24 cellular contexts compared by ENCODE assay signal in the genomic region with DNA sequence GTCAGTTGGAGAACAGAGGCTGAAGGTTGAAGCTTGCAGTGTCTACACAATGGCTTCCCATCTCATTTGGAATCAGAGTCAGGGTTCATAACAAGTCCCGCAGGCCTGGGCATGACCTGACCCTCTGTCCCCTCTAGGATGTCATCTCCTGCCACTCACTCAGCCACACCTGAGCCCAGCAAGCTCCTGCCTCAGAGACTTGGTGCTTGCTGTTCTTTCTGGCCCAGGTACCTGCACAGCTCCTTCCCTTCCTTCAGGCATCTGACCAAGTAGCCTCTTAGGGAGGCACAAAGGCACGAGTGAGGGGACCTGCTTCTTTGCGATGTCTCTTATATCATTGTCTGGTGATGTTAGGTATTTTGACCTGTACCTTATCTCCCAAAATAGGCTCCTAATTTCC. TPM values are rescaled to one million over a fixed set of nuclear protein-coding genes. Genes with fewer than 3 reads are reported as not detected.
DNase-seq lines count a peak whose midpoint lies in the region; ATAC-seq and TF ChIP-seq lines count a peak whose summit lies in the region.
"Had no signal": no experiment of that assay in that cellular context is flagged by ENCODE, and none has a peak within 500 bp of the region (broad histone marks: within the 10 kb centered on the region; RNA-seq: fewer than 3 reads in every experiment).

No MANE protein-coding gene starts in this region.

- no peak overlapping the region for H3K4me3 ChIP-seq in coronary artery
- H3K4me3 ChIP-seq: BLaER1 had no signal

- TF ChIP-seq CTCF in natural killer cell (IDR thresholded peaks at IDR 0.05) (no peak), coronary artery (IDR thresholded peaks at IDR 0.05) (no peak), osteocyte (IDR thresholded peaks at IDR 0.05) (no peak)

- peaks cover 15 to 48% of the 10 kb centered on the region in 2 donors for H3K4me1 Mint-ChIP-seq in natural killer cell
- peaks cover 22 to 25% of the 10 kb centered on the region in 2 donors for H3K4me1 Mint-ChIP-seq in natural killer cell treated with Interleukin-12 subunit alpha and Interleukin-12 subunit beta and Interleukin-15 and Interleukin-18, amount 100 ng/mL, for 72 hours (ENCODE audit: low read depth in 2 of 2)
- no peaks in the 10 kb centered on the region for H3K4me1 Mint-ChIP-seq in osteocyte (ENCODE audit: unreplicated experiment)

- no peak overlapping the region for H3K4me3 Mint-ChIP-seq in natural killer cell
- no peak overlapping the region for H3K4me3 Mint-ChIP-seq in natural killer cell treated with Interleukin-12 subunit alpha and Interleukin-12 subunit beta and Interleukin-15 and Interleukin-18, amount 100 ng/mL, for 72 hours
- H3K4me3 Mint-ChIP-seq in osteocyte (ENCODE audit: unreplicated experiment), result no peak overlapping the region
- H3K4me3 Mint-ChIP-seq: CD8-positive, alpha-beta T cell had no signal

- H3K27ac Mint-ChIP-seq in natural killer cell, result peak overlapping the region; percentile 1 to 47
- H3K27ac Mint-ChIP-seq in natural killer cell treated with Interleukin-12 subunit alpha and Interleukin-12 subunit beta and Interleukin-15 and Interleukin-18, amount 100 ng/mL, for 72 hours, result no peak overlapping the region
- no peak overlapping the region for H3K27ac Mint-ChIP-seq in osteocyte (ENCODE audit: unreplicated experiment)
- H3K27ac Mint-ChIP-seq: CD8-positive, alpha-beta T cell had no signal

- intact Hi-C loops in natural killer cell (cut with micrococcal nuclease), result no loop called here

- H3K27me3 Mint-ChIP-seq in natural killer cell (ENCODE audit: low read depth in 2 of 2), result no peaks in the 10 kb centered on the region
- no peaks in the 10 kb centered on the region for H3K27me3 Mint-ChIP-seq in natural killer cell treated with Interleukin-12 subunit alpha and Interleukin-12 subunit beta and Interleukin-15 and Interleukin-18, amount 100 ng/mL, for 72 hours
- no peaks in the 10 kb centered on the region for H3K27me3 Mint-ChIP-seq in osteocyte (ENCODE audit: unreplicated experiment)

- H3K9me3 Mint-ChIP-seq in natural killer cell (no peaks in the 10 kb centered on the region), osteocyte (ENCODE audit: unreplicated experiment) (no peaks in the 10 kb centered on the region)
- no peaks in the 10 kb centered on the region for H3K9me3 Mint-ChIP-seq in natural killer cell treated with Interleukin-12 subunit alpha and Interleukin-12 subunit beta and Interleukin-15 and Interleukin-18, amount 100 ng/mL, for 72 hours
- H3K9me3 Mint-ChIP-seq: CD8-positive, alpha-beta T cell had no signal

- H3K27ac ChIP-seq in coronary artery, result no peak overlapping the region
- H3K27ac ChIP-seq: BLaER1 had no signal

- peak in 1 of 3 donors; percentile 30 for ATAC-seq in natural killer cell
- no peak for ATAC-seq in natural killer cell treated with Interleukin-12 subunit alpha and Interleukin-12 subunit beta and Interleukin-15 and Interleukin-18, amount 100 ng/mL, for 72 hours
- ATAC-seq in HG03135 (IDR thresholded peaks at IDR 0.05; ENCODE audit: unreplicated experiment), result no peak
- ATAC-seq: CD8-positive, alpha-beta T cell; HCT116; HepG2 had no signal

- DNase-seq in natural killer cell (no peak), coronary artery (ENCODE audit: low spot score) (peak; percentile 16), osteocyte (ENCODE audit: extremely low spot score, unreplicated experiment) (peak; percentile 11), COLO829 (ENCODE audit: low spot score) (no peak), germinal center (ENCODE audit: low spot score) (no peak)
- no peak for DNase-seq in natural killer cell treated with Interleukin-12 subunit alpha and Interleukin-12 subunit beta and Interleukin-15 and Interleukin-18, amount 100 ng/mL, for 72 hours (ENCODE audit: low spot score)
- DNase-seq: Calu3; CD8-positive, alpha-beta T cell; DND-41; Karpas-422; NCI-H1092; NCI-H1417 treated with DMSO at 0.1 percent for 48 hours; NCI-H1694 treated with DMSO at 0.1 percent for 48 hours; NCI-H2081 treated with DMSO at 0.1 percent for 48 hours; NCI-H2171; NCI-H226; NCI-H510A; NCI-H69; RPMI8226; SHP77 had no signal

- H3K36me3 Mint-ChIP-seq in natural killer cell (peaks cover 12% of the 10 kb centered on the region), osteocyte (ENCODE audit: unreplicated experiment) (peaks cover 10% of the 10 kb centered on the region)
- peaks cover 15% of the 10 kb centered on the region for H3K36me3 Mint-ChIP-seq in natural killer cell treated with Interleukin-12 subunit alpha and Interleukin-12 subunit beta and Interleukin-15 and Interleukin-18, amount 100 ng/mL, for 72 hours

RNA-seq across cellular contexts. Expression of a gene that starts 9.0 kb away (rescaled TPM):
- total RNA-seq in natural killer cell (10 to 100 TPM; 19.3 to 36.5 (median 30.0) TPM), osteocyte (3.5 and 6.4 TPM in 2 replicates)
- 1 to 10 TPM; 8.4 to 8.7 TPM for total RNA-seq in natural killer cell treated with Interleukin-12 subunit alpha and Interleukin-12 subunit beta and Interleukin-15 and Interleukin-18, amount 100 ng/mL, for 72 hours

RNA-seq across cellular contexts. Expression of a gene that starts 9.1 kb away (rescaled TPM):
- 10 to 100 TPM; 42.9 to 81.1 (median 55.8) TPM for total RNA-seq in natural killer cell
- total RNA-seq in natural killer cell treated with Interleukin-12 subunit alpha and Interleukin-12 subunit beta and Interleukin-15 and Interleukin-18, amount 100 ng/mL, for 72 hours, result 10 to 100 TPM; 39.1 to 59.7 TPM
- 7.4 and 8.2 TPM in 2 replicates for total RNA-seq in osteocyte

RNA-seq across cellular contexts. Expression of a gene that starts 51.0 kb away (rescaled TPM):
- total RNA-seq in natural killer cell (10 to 100 TPM in 2 of 3 donors, 1 to 10 TPM in 1; 9.3 to 12.2 (median 11.4) TPM), osteocyte (25.7 and 26.8 TPM in 2 replicates)
- total RNA-seq in natural killer cell treated with Interleukin-12 subunit alpha and Interleukin-12 subunit beta and Interleukin-15 and Interleukin-18, amount 100 ng/mL, for 72 hours, result 10 to 100 TPM; 15.0 to 21.2 TPM

Comparison
In these comparisons a context has a peak if more than half of its experiments do, and no peak if none do; other contexts are left out.
1. H3K27ac Mint-ChIP-seq: peak in natural killer cell (2 of 2); none in natural killer cell treated with Interleukin-12 subunit alpha and Interleukin-12 subunit beta and Interleukin-15 and Interleukin-18, amount 100 ng/mL, for 72 hours (0 of 2) and osteocyte (single experiment).
2. DNase-seq: peak in coronary artery (single experiment) and osteocyte (single experiment); none in natural killer cell (single experiment), natural killer cell treated with Interleukin-12 subunit alpha and Interleukin-12 subunit beta and Interleukin-15 and Interleukin-18, amount 100 ng/mL, for 72 hours (single experiment), COLO829 (single experiment) and germinal center (single experiment).